Comparison of ENCODE assay signal across 8 cellular contexts in genomic region chr11:11620966-11621880, GRCh38. TPM values are rescaled to one million over a fixed set of nuclear protein-coding genes. Genes with fewer than 3 reads are reported as not detected.
DNase-seq lines count a peak whose midpoint lies in the region; ATAC-seq and TF ChIP-seq lines count a peak whose summit lies in the region.

No MANE protein-coding gene starts in this region.

- H3K9ac ChIP-seq in subcutaneous abdominal adipose tissue (ENCODE audit: low read length in 5 of 5), result peak overlapping the region in 3 of 5 donors; percentile 48 to 75 (median 48)

- WGBS in lung, 2 donors, result 1% methylated on average over 73 of the region's 73 CpGs

- no peaks in the 10 kb centered on the region for H3K27me3 ChIP-seq in Peyer's patch
- H3K27me3 ChIP-seq in lung (ENCODE audit: control insufficient read depth, insufficient read depth), result no peaks in the 10 kb centered on the region
- peaks cover 5 to 27% (median 11%) of the 10 kb centered on the region in 5 donors for H3K27me3 ChIP-seq in subcutaneous abdominal adipose tissue (ENCODE audit: control insufficient read depth in 5 of 5, insufficient read depth in 4 of 5, low read length in 5 of 5)

- H3K27ac ChIP-seq in Peyer's patch (peak overlapping the region in 3 of 4 donors; percentile 1 to 67 (median 55)), lung (ENCODE audit: low read depth in 1 of 2, low read length in 1 of 2) (peak overlapping the region; percentile 71 to 85), subcutaneous abdominal adipose tissue (ENCODE audit: low read depth, low read length) (no peak overlapping the region)

- peak; percentile 59 for DNase-seq in activated CD8-positive, alpha-beta memory T cell treated with anti-CD3 and anti-CD28 coated beads for 24 hours
- no peak for DNase-seq in activated CD8-positive, alpha-beta memory T cell treated with anti-CD3 and anti-CD28 coated beads, Interleukin-2, amount 50 U/mL, for 4 hours
- no peak for DNase-seq in Peyer's patch
- DNase-seq in choroid plexus epithelial cell (ENCODE audit: low read depth), result peak; percentile 7
- peak; percentile 39 for DNase-seq in lung (ENCODE audit: low spot score)
- DNase-seq in effector CD8-positive, alpha-beta T cell (lab: John Stamatoyannopoulos, UW), result no peak

- H3K4me1 ChIP-seq in Peyer's patch (peaks cover 0 to 21% (median 0%) of the 10 kb centered on the region in 4 donors), lung (ENCODE audit: control insufficient read depth in 2 of 2, insufficient read depth in 2 of 2, low read length in 2 of 2) (peaks cover 0 to 8% of the 10 kb centered on the region in 2 donors), subcutaneous abdominal adipose tissue (ENCODE audit: control insufficient read depth in 5 of 5, insufficient read depth in 5 of 5, low read length in 5 of 5) (peaks cover 0 to 54% (median 25%) of the 10 kb centered on the region in 5 donors)

- TF ChIP-seq CTCF in Peyer's patch (IDR thresholded peaks at IDR 0.05) (no peak), choroid plexus epithelial cell (conservative IDR thresholded peaks at IDR 0.05; ENCODE audit: low read depth, low read length) (no peak), lung (IDR thresholded peaks at IDR 0.05; ENCODE audit: control extremely low read depth, extremely low read depth) (no peak)

- H3K4me3 ChIP-seq in Peyer's patch (peak overlapping the region; percentile 34 to 52 (median 45)), choroid plexus epithelial cell (ENCODE audit: low read depth, low read length) (peak overlapping the region; percentile 40), lung (peak overlapping the region; percentile 80), subcutaneous abdominal adipose tissue (ENCODE audit: low read depth in 1 of 5, low read length in 5 of 5) (peak overlapping the region; percentile 60 to 84 (median 74))

- TF ChIP-seq POLR2A in Peyer's patch (IDR thresholded peaks at IDR 0.05), result no peak

- H3K9me3 ChIP-seq in Peyer's patch, result no peaks in the 10 kb centered on the region
- no peaks in the 10 kb centered on the region for H3K9me3 ChIP-seq in lung (ENCODE audit: control insufficient read depth in 2 of 2, insufficient read depth in 1 of 2, low read length in 1 of 2)
- H3K9me3 ChIP-seq in subcutaneous abdominal adipose tissue (ENCODE audit: control insufficient read depth in 5 of 5, low read length in 5 of 5), result no peaks in the 10 kb centered on the region

- no peaks in the 10 kb centered on the region for H3K36me3 ChIP-seq in Peyer's patch
- H3K36me3 ChIP-seq in lung (ENCODE audit: control insufficient read depth in 2 of 2, insufficient read depth in 2 of 2, low read length in 2 of 2), result no peaks in the 10 kb centered on the region
- no peaks in the 10 kb centered on the region for H3K36me3 ChIP-seq in subcutaneous abdominal adipose tissue (ENCODE audit: control insufficient read depth in 5 of 5, insufficient read depth in 5 of 5, low read length in 5 of 5)

- ATAC-seq in HG02678 (IDR thresholded peaks at IDR 0.05; ENCODE audit: unreplicated experiment) (peak; percentile 21), lung (ENCODE audit: insufficient read depth, low FRiP score) (no peak)

RNA-seq across cellular contexts. Expression of gene GALNT18, which starts 0.6 kb away (rescaled TPM):
- total RNA-seq in Peyer's patch (10 to 100 TPM in 2 of 4 donors, 1 to 10 TPM in 2; 3.5 to 31.4 (median 11.1) TPM), lung (10 to 100 TPM; 59.3 to 68.0 TPM)
- 100 to 1,000 TPM in 1 of 2 donors, 10 to 100 TPM in 1; 17.7 to 109 TPM for polyA plus RNA-seq in lung

Comparison
In these comparisons a context has a peak if more than half of its experiments do, and no peak if none do; other contexts are left out.
1. DNase-seq: peak in activated CD8-positive, alpha-beta memory T cell treated with anti-CD3 and anti-CD28 coated beads for 24 hours (single experiment), choroid plexus epithelial cell (single experiment) and lung (single experiment); none in activated CD8-positive, alpha-beta memory T cell treated with anti-CD3 and anti-CD28 coated beads, Interleukin-2, amount 50 U/mL, for 4 hours (single experiment), Peyer's patch (0 of 3) and effector CD8-positive, alpha-beta T cell (single experiment).
2. Peak in every context shown above with its lines, with median percentiles within 50 percentile points of each other: H3K4me3 ChIP-seq.